18 cellular contexts compared by ENCODE assay signal in the genomic region with DNA sequence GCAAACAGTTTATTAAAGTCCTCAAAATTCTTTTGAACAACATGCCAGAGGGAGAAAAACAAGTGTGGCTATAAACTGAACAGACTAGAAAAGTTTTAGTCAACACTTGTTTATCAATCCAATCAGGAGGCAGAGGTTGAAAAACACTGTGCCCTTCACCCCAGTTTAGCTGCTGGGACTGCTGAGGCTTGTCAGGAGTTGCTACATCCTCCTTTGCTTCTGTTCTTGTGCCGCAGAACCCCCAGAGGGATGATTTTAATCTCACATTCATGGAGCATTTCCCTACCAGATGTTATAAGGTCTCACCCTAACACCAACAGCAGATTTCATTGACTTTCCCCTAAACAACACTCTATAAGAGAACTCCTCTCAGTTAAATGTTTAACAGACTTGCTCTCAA.
DNase-seq lines count a peak whose midpoint lies in the region; ATAC-seq and TF ChIP-seq lines count a peak whose summit lies in the region.
"Had no signal": no experiment of that assay in that cellular context is flagged by ENCODE, and none has a peak within 500 bp of the region (broad histone marks: within the 10 kb centered on the region; RNA-seq: fewer than 3 reads in every experiment).

No MANE protein-coding gene starts in this region.

- peak overlapping the region; percentile 37 for H3K27ac Mint-ChIP-seq in stimulated activated naive B cell treated with anti-CD40 and anti-IgM and Interleukin-4, amounts not matched to agents 10 μg/mL and 1 μg/mL and 100 μg/mL, for 72 hours
- no peak overlapping the region for H3K27ac Mint-ChIP-seq in activated T-cell treated with anti-CD3 and anti-CD28 coated beads, Interleukin-2, amount 50 U/mL, for 24 hours

- no peak for TF ChIP-seq CTCF in PC-9 (conservative IDR thresholded peaks at IDR 0.05)
- no peak for TF ChIP-seq CTCF in fibroblast of mammary gland (conservative IDR thresholded peaks at IDR 0.05; ENCODE audit: control insufficient read depth, insufficient read depth, low read depth, low read length)
- no peak for TF ChIP-seq CTCF in esophagus muscularis mucosa (IDR thresholded peaks at IDR 0.05)

- H2AFZ ChIP-seq in PC-9 = no peak overlapping the region
- H2AFZ ChIP-seq: GM23248 had no signal

- peaks cover 17 to 26% of the 10 kb centered on the region in 2 donors for H3K36me3 Mint-ChIP-seq in stimulated activated naive B cell treated with anti-CD40 and anti-IgM and Interleukin-4, amounts not matched to agents 10 μg/mL and 1 μg/mL and 100 μg/mL, for 72 hours
- peaks cover 11% of the 10 kb centered on the region for H3K36me3 Mint-ChIP-seq in activated T-cell treated with anti-CD3 and anti-CD28 coated beads, Interleukin-2, amount 50 U/mL, for 24 hours (ENCODE audit: low read depth)

- no peaks in the 10 kb centered on the region for H3K79me2 ChIP-seq in PC-9 (ENCODE audit: low read depth)

- no peaks in the 10 kb centered on the region for H3K27me3 ChIP-seq in BLaER1 treated with 17β-estradiol and CSF1 and Interleukin-3, amounts not matched to agents 10 nM and 100 nM
- H3K27me3 ChIP-seq in PC-9 (ENCODE audit: insufficient read depth, low read depth) (no peaks in the 10 kb centered on the region), esophagus muscularis mucosa (no peaks in the 10 kb centered on the region)
- H3K27me3 ChIP-seq: SJSA1 had no signal

- peaks cover 13 to 41% (median 36%) of the 10 kb centered on the region in 11 experiments; a peak in 21 of 22 replicates for H3K36me3 ChIP-seq in BLaER1 treated with 17β-estradiol and CSF1 and Interleukin-3, amounts not matched to agents 10 nM and 100 nM
- H3K36me3 ChIP-seq in PC-9 (ENCODE audit: low read depth) (no peaks in the 10 kb centered on the region), esophagus muscularis mucosa (no peaks in the 10 kb centered on the region)
- H3K36me3 ChIP-seq: SJSA1 had no signal

- H3K4me1 Mint-ChIP-seq in stimulated activated naive B cell treated with anti-CD40 and anti-IgM and Interleukin-4, amounts not matched to agents 10 μg/mL and 1 μg/mL and 100 μg/mL, for 72 hours = peaks cover 7 to 18% of the 10 kb centered on the region in 2 donors
- no peaks in the 10 kb centered on the region for H3K4me1 Mint-ChIP-seq in activated T-cell treated with anti-CD3 and anti-CD28 coated beads, Interleukin-2, amount 50 U/mL, for 24 hours (ENCODE audit: low read depth)

- H3K27ac ChIP-seq in BLaER1 treated with 17β-estradiol and CSF1 and Interleukin-3, amounts not matched to agents 10 nM and 100 nM = peak overlapping the region in 7 of 11 experiments; percentile 29 to 75 (median 49); a peak in 13 of 22 replicates
- H3K27ac ChIP-seq in PC-9 (no peak overlapping the region), esophagus muscularis mucosa (replicated peaks in 1 of 4) (no peak overlapping the region)
- H3K27ac ChIP-seq: GM23248, HL-60, SJSA1 had no signal

- no peaks in the 10 kb centered on the region for H3K9me3 Mint-ChIP-seq in stimulated activated naive B cell treated with anti-CD40 and anti-IgM and Interleukin-4, amounts not matched to agents 10 μg/mL and 1 μg/mL and 100 μg/mL, for 72 hours
- no peaks in the 10 kb centered on the region for H3K9me3 Mint-ChIP-seq in activated T-cell treated with anti-CD3 and anti-CD28 coated beads, Interleukin-2, amount 50 U/mL, for 24 hours
- H3K9me3 Mint-ChIP-seq: CD8-positive, alpha-beta memory T cell; IgD-negative memory B cell had no signal

- H3K9ac ChIP-seq in BLaER1 treated with 17β-estradiol and CSF1 and Interleukin-3, amounts not matched to agents 10 nM and 100 nM = peak overlapping the region in 2 of 11 experiments; percentile 34 to 54; a peak in 3 of 22 replicates
- H3K9ac ChIP-seq: GM23248 had no signal

- CTCF ChIA-PET in PC-9 (lab: Charles Lee) = no interaction called here

- no peak for TF ChIP-seq POLR2A in esophagus muscularis mucosa (IDR thresholded peaks at IDR 0.05; ENCODE audit: low read depth)

- H3K9me2 ChIP-seq in PC-9 (ENCODE audit: insufficient read depth) = no peaks in the 10 kb centered on the region

- H4K20me1 ChIP-seq in BLaER1 treated with 17β-estradiol and CSF1 and Interleukin-3, amounts not matched to agents 10 nM and 100 nM = no peaks in the 10 kb centered on the region
- no peaks in the 10 kb centered on the region for H4K20me1 ChIP-seq in PC-9 (ENCODE audit: insufficient read depth)

- H3K4me1 ChIP-seq in BLaER1 treated with 17β-estradiol and CSF1 and Interleukin-3, amounts not matched to agents 10 nM and 100 nM = peaks cover 25 to 51% (median 36%) of the 10 kb centered on the region in 10 experiments
- H3K4me1 ChIP-seq in PC-9 (replicated peaks; ENCODE audit: insufficient read depth) (peaks cover 17% of the 10 kb centered on the region), esophagus muscularis mucosa (peaks cover 0 to 12% (median 5%) of the 10 kb centered on the region in 4 donors)
- H3K4me1 ChIP-seq: SJSA1 had no signal

- no peak overlapping the region for H3K4me3 Mint-ChIP-seq in stimulated activated naive B cell treated with anti-CD40 and anti-IgM and Interleukin-4, amounts not matched to agents 10 μg/mL and 1 μg/mL and 100 μg/mL, for 72 hours
- H3K4me3 Mint-ChIP-seq in activated T-cell treated with anti-CD3 and anti-CD28 coated beads, Interleukin-2, amount 50 U/mL, for 24 hours = no peak overlapping the region
- H3K4me3 Mint-ChIP-seq: CD8-positive, alpha-beta memory T cell had no signal

- ATAC-seq in stimulated activated naive B cell treated with anti-CD40 and anti-IgM and Interleukin-4, amounts not matched to agents 10 μg/mL and 1 μg/mL and 100 μg/mL, for 72 hours (replicated peaks) = peak in 1 of 2 donors; percentile 45
- ATAC-seq: HCT116 had no signal

- no peaks in the 10 kb centered on the region for H3K27me3 Mint-ChIP-seq in stimulated activated naive B cell treated with anti-CD40 and anti-IgM and Interleukin-4, amounts not matched to agents 10 μg/mL and 1 μg/mL and 100 μg/mL, for 72 hours
- no peaks in the 10 kb centered on the region for H3K27me3 Mint-ChIP-seq in activated T-cell treated with anti-CD3 and anti-CD28 coated beads, Interleukin-2, amount 50 U/mL, for 24 hours
- H3K27me3 Mint-ChIP-seq: CD8-positive, alpha-beta memory T cell; IgD-negative memory B cell had no signal

- intact Hi-C loops in PC-9 (cut with micrococcal nuclease; ENCODE audit: unreplicated experiment) = no loop called here
- intact Hi-C loops in esophagus muscularis mucosa (cut with DNase I) = no loop called here

- no peak for TF ChIP-seq EP300 in esophagus muscularis mucosa (IDR thresholded peaks at IDR 0.05)

- BruUV-seq in PC-9 (replicated peaks; lab: Mats Ljungman, UMichigan) = no TSS peak

- no peaks in the 10 kb centered on the region for H3K9me3 ChIP-seq in BLaER1 treated with 17β-estradiol and CSF1 and Interleukin-3, amounts not matched to agents 10 nM and 100 nM (replicated peaks in 1 of 11)
- H3K9me3 ChIP-seq in PC-9 (ENCODE audit: insufficient read depth, low read depth) (no peaks in the 10 kb centered on the region), esophagus muscularis mucosa (no peaks in the 10 kb centered on the region)
- H3K9me3 ChIP-seq: SJSA1 had no signal

- DNase-seq in PC-9 = no peak
- peak; percentile 8 for DNase-seq in fibroblast of mammary gland (ENCODE audit: low read depth)
- no peak for DNase-seq in stimulated activated naive B cell treated with anti-CD40 and anti-IgM and Interleukin-4, amounts not matched to agents 10 μg/mL and 1 μg/mL and 100 μg/mL, for 72 hours
- no peak for DNase-seq in NCI-H2227 (lab: John Stamatoyannopoulos, UW; ENCODE audit: unreplicated experiment)
- no peak for DNase-seq in esophagus muscularis mucosa (ENCODE audit: extremely low spot score)
- no peak for DNase-seq in activated T-cell treated with anti-CD3 and anti-CD28 coated beads, Interleukin-2, amount 50 U/mL, for 24 hours
- DNase-seq: ACHN; CD8-positive, alpha-beta memory T cell; GDM1; GM23248; NCI-H1417 treated with DMSO at 0.1 percent for 48 hours; NCI-H1930; NCI-H446 had no signal

- H3K4me3 ChIP-seq in BLaER1 treated with 17β-estradiol and CSF1 and Interleukin-3, amounts not matched to agents 10 nM and 100 nM = no peak overlapping the region
- H3K4me3 ChIP-seq in PC-9 = no peak overlapping the region
- H3K4me3 ChIP-seq in fibroblast of mammary gland (ENCODE audit: control insufficient read depth, low read depth, low read length) = no peak overlapping the region
- no peak overlapping the region for H3K4me3 ChIP-seq in esophagus muscularis mucosa
- H3K4me3 ChIP-seq: GM23248, SJSA1 had no signal

- H3K4me2 ChIP-seq in BLaER1 treated with 17β-estradiol and CSF1 and Interleukin-3, amounts not matched to agents 10 nM and 100 nM = peak overlapping the region in 9 of 11 experiments; percentile 29 to 87 (median 70); a peak in 17 of 22 replicates
- 0 out of 2 replicates have a peak overlapping the region, but pooled peaks have one; percentile 1 for H3K4me2 ChIP-seq in PC-9

- WGBS in esophagus muscularis mucosa = 74% methylated on average over 1 of the region's 1 CpG

- no peaks in the 10 kb centered on the region; the same call in 1 of the 2 replicates for H3F3A ChIP-seq in PC-9 (ENCODE audit: insufficient read depth, low read depth)

- POLR2A ChIA-PET in PC-9 (lab: Charles Lee; ENCODE audit: unreplicated experiment) = no interaction called here

Comparison
In these comparisons a context has a peak if more than half of its experiments do, and no peak if none do; other contexts are left out.
1. H3K27ac ChIP-seq: peak in BLaER1 treated with 17β-estradiol and CSF1 and Interleukin-3, amounts not matched to agents 10 nM and 100 nM (7 of 11); none in PC-9 (single experiment) and esophagus muscularis mucosa (0 of 4).